Comparison of ENCODE assay signal across 24 cellular contexts in genomic region chr10:5902511-5903274, GRCh38. TPM values are rescaled to one million over a fixed set of nuclear protein-coding genes. Genes with fewer than 3 reads are reported as not detected.
DNase-seq lines count a peak whose midpoint lies in the region; ATAC-seq and TF ChIP-seq lines count a peak whose summit lies in the region.
"Had no signal": no experiment of that assay in that cellular context is flagged by ENCODE, and none has a peak within 500 bp of the region (broad histone marks: within the 10 kb centered on the region; RNA-seq: fewer than 3 reads in every experiment).

No MANE protein-coding gene starts in this region.

- H4K20me1 ChIP-seq in MM.1S (ENCODE audit: insufficient read depth, low read length) = no peaks in the 10 kb centered on the region
- peaks cover 3% of the 10 kb centered on the region for H4K20me1 ChIP-seq in neural progenitor cell (ENCODE audit: low read depth)

- no peaks in the 10 kb centered on the region for H3K9me3 Mint-ChIP-seq in neural progenitor cell
- H3K9me3 Mint-ChIP-seq: CD8-positive, alpha-beta T cell had no signal

- no peaks in the 10 kb centered on the region for H3K9me2 ChIP-seq in MM.1S (replicated peaks; ENCODE audit: insufficient read depth, low read length)

- peaks cover 2% of the 10 kb centered on the region for H3K27me3 Mint-ChIP-seq in neural progenitor cell (ENCODE audit: insufficient read depth, low read depth)

- H3K36me3 ChIP-seq in right atrium auricular region (peaks cover 7% of the 10 kb centered on the region), MM.1S (replicated peaks; ENCODE audit: insufficient read depth, low read length) (peaks cover 3% of the 10 kb centered on the region; the same call in 1 of the 2 replicates), body of pancreas (replicated peaks in 1 of 2; ENCODE audit: insufficient read depth in 1 of 2, low read depth in 2 of 2) (peaks cover 0 to 2% of the 10 kb centered on the region in 2 donors), BE2C (peaks cover 8% of the 10 kb centered on the region), neural progenitor cell (no peaks in the 10 kb centered on the region)

- peaks cover 20% of the 10 kb centered on the region for H3K36me3 Mint-ChIP-seq in neural progenitor cell

- H3K79me2 ChIP-seq in MM.1S (ENCODE audit: low read length) (peaks cover 86% of the 10 kb centered on the region), neural progenitor cell (ENCODE audit: low read depth) (peaks cover 83% of the 10 kb centered on the region)

- TF ChIP-seq CTCF in right atrium auricular region (IDR thresholded peaks at IDR 0.05) (no peak), MM.1S (IDR thresholded peaks at IDR 0.05; ENCODE audit: low read length) (no peak), body of pancreas (IDR thresholded peaks at IDR 0.05) (no peak), BE2C (IDR thresholded peaks at IDR 0.05; ENCODE audit: low read depth, low read length) (no peak), neural progenitor cell (IDR thresholded peaks at IDR 0.05) (no peak)

- H3K27ac ChIP-seq in right atrium auricular region (no peak overlapping the region), MM.1S (ENCODE audit: low read length) (peak overlapping the region; percentile 100; the same call in 1 of the 2 replicates), body of pancreas (no peak overlapping the region), neural progenitor cell (no peak overlapping the region)
- H3K27ac ChIP-seq: C4-2B, SJSA1 had no signal

- no peak for TF ChIP-seq POLR2A in body of pancreas (IDR thresholded peaks at IDR 0.05)

- peaks cover 0 to 5% of the 10 kb centered on the region in 2 donors for H3K9me3 ChIP-seq in right atrium auricular region
- H3K9me3 ChIP-seq in MM.1S (replicated peaks; ENCODE audit: insufficient read depth, low read length) = no peaks in the 10 kb centered on the region
- no peaks in the 10 kb centered on the region for H3K9me3 ChIP-seq in body of pancreas
- H3K9me3 ChIP-seq in BE2C = no peaks in the 10 kb centered on the region
- no peaks in the 10 kb centered on the region for H3K9me3 ChIP-seq in neural progenitor cell (ENCODE audit: low read depth)
- H3K9me3 ChIP-seq: Caco-2, SJSA1 had no signal

- intact Hi-C loops in left ventricle myocardium superior (cut with micrococcal nuclease) = no loop called here
- intact Hi-C loops in body of pancreas (cut with DNase I) = no loop called here
- intact Hi-C loops in posterior vena cava (cut with DNase I) = no loop called here

- H2AFZ ChIP-seq in MM.1S (ENCODE audit: low read length) (no peak overlapping the region), neural progenitor cell (replicated peaks) (no peak overlapping the region)

- H3K4me3 Mint-ChIP-seq in neural progenitor cell = no peak overlapping the region
- H3K4me3 Mint-ChIP-seq: CD8-positive, alpha-beta T cell had no signal

- WGBS in body of pancreas, 2 donors = 75 to 77% methylated on average over 18 of the region's 18 CpGs

- peak; percentile 24 for ATAC-seq in left ventricle myocardium superior
- peak; percentile 14 for ATAC-seq in body of pancreas
- ATAC-seq in HG02885 (IDR thresholded peaks at IDR 0.05; ENCODE audit: poor library complexity, unreplicated experiment) = no peak
- ATAC-seq: CD8-positive, alpha-beta T cell; HCT116 had no signal

- no peaks in the 10 kb centered on the region for H3K27me3 ChIP-seq in right atrium auricular region
- H3K27me3 ChIP-seq in MM.1S (replicated peaks; ENCODE audit: insufficient read depth, low read length) = no peaks in the 10 kb centered on the region
- H3K27me3 ChIP-seq in body of pancreas = no peaks in the 10 kb centered on the region
- no peaks in the 10 kb centered on the region for H3K27me3 ChIP-seq in BE2C
- H3K27me3 ChIP-seq in neural progenitor cell = no peaks in the 10 kb centered on the region
- H3K27me3 ChIP-seq: SJSA1 had no signal

- H3K4me2 ChIP-seq in MM.1S (ENCODE audit: low read depth, low read length) (no peak overlapping the region), neural progenitor cell (no peak overlapping the region)

- DNase-seq in left ventricle myocardium superior (peak; percentile 62), right atrium auricular region (ENCODE audit: low spot score) (no peak), MM.1S (no peak), body of pancreas (no peak), posterior vena cava (ENCODE audit: low spot score) (peak; percentile 50), BE2C (no peak), neural progenitor cell (ENCODE audit: low spot score) (no peak)
- DNase-seq: Caco-2; CD8-positive, alpha-beta T cell; DMS 273 treated with DMSO at 0.1 percent for 48 hours; DMS79; EL; GF-D8; Karpas-422; NCI-H1092 treated with DMSO at 0.1 percent for 48 hours; NCI-H1436; NCI-H187 treated with DMSO at 0.1 percent for 48 hours; NCI-H2171 treated with DMSO at 0.1 percent for 48 hours; NCI-H524; NCI-H748 treated with DMSO at 0.1 percent for 48 hours had no signal

- H3K4me3 ChIP-seq in right atrium auricular region (no peak overlapping the region), MM.1S (ENCODE audit: low read length) (no peak overlapping the region), body of pancreas (no peak overlapping the region), BE2C (ENCODE audit: low read depth, low read length) (no peak overlapping the region), neural progenitor cell (no peak overlapping the region)
- H3K4me3 ChIP-seq: SJSA1 had no signal

- no peaks in the 10 kb centered on the region for H3K4me1 Mint-ChIP-seq in neural progenitor cell

- no peak overlapping the region for H3K27ac Mint-ChIP-seq in neural progenitor cell
- H3K27ac Mint-ChIP-seq: CD8-positive, alpha-beta T cell had no signal

- H3K9ac ChIP-seq in MM.1S (ENCODE audit: low read length) (no peak overlapping the region), neural progenitor cell (no peak overlapping the region)

- H3K4me1 ChIP-seq in right atrium auricular region = peaks cover 0 to 53% of the 10 kb centered on the region in 2 donors
- peaks cover 54% of the 10 kb centered on the region for H3K4me1 ChIP-seq in MM.1S (ENCODE audit: low read length)
- peaks cover 3% of the 10 kb centered on the region for H3K4me1 ChIP-seq in body of pancreas
- no peaks in the 10 kb centered on the region for H3K4me1 ChIP-seq in BE2C
- H3K4me1 ChIP-seq in neural progenitor cell = no peaks in the 10 kb centered on the region
- H3K4me1 ChIP-seq: Caco-2, SJSA1 had no signal

- H3F3A ChIP-seq in MM.1S (ENCODE audit: insufficient read depth, low read length) (peaks cover 36% of the 10 kb centered on the region), neural progenitor cell (ENCODE audit: low read depth) (no peaks in the 10 kb centered on the region)

RNA-seq across cellular contexts. Expression of gene FBH1, which starts 12.7 kb away (rescaled TPM):
- total RNA-seq in left ventricle myocardium superior = 78.7 TPM
- total RNA-seq in right atrium auricular region = 10 to 100 TPM; 68.7 to 93.4 TPM
- total RNA-seq in body of pancreas = 10 to 100 TPM; 30.9 to 63.6 TPM
- 10 to 100 TPM; 75.1 to 78.6 TPM for total RNA-seq in posterior vena cava
- polyA plus RNA-seq in BE2C (2012; ENCODE audit: insufficient read depth, insufficient read length, low read depth) = 114 TPM
- total RNA-seq in neural progenitor cell (ENCODE audit: low replicate concordance) = 37.7 and 59.6 TPM in 2 replicates

RNA-seq across cellular contexts. Expression of gene ANKRD16, which starts 13.0 kb away (rescaled TPM):
- 3.8 TPM for total RNA-seq in left ventricle myocardium superior
- total RNA-seq in right atrium auricular region = 1 to 10 TPM; 1.9 to 3.5 TPM
- 10 to 100 TPM in 1 of 2 donors, 1 to 10 TPM in 1; 9.9 to 13.0 TPM for total RNA-seq in body of pancreas
- total RNA-seq in posterior vena cava = 1 to 10 TPM; 3.6 to 4.5 TPM
- polyA plus RNA-seq in BE2C (2012; ENCODE audit: insufficient read depth, insufficient read length, low read depth) = 10.9 TPM
- 5.9 and 18.1 TPM in 2 replicates for total RNA-seq in neural progenitor cell (ENCODE audit: low replicate concordance)

Comparison
In these comparisons a context has a peak if more than half of its experiments do, and no peak if none do; other contexts are left out.
1. DNase-seq: peak in left ventricle myocardium superior (single experiment) and posterior vena cava (single experiment); none in right atrium auricular region (single experiment), MM.1S (single experiment), body of pancreas (0 of 4), BE2C (single experiment) and neural progenitor cell (single experiment).